Comparison of ENCODE assay signal across 1 cellular context in the genomic region with DNA sequence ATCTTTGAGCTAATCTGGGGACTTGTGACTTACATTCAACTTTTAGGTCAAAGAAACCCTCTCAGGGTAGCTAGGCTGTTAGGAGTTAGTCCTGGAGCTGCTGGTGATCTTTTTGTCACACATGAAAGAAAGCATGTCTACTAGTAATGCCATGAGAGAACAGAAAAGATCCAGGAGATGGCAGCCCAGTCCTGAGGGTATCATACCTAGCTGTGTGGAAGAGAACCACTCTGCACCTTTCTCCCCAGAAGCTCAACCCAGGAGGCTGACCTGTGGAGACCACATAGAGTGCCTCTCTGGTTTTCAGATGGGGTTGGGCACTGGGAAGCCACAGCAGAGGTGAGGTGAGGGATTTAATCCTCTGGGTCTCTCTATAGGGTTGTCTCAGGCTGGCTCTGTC.
TF ChIP-seq lines count a peak whose summit lies in the region.

No MANE protein-coding gene starts in this region.

TF ChIP-seq in HCT116, 20 proteins besides CTCF, POLR2A, EP300 and RAD21 (continued from another document):
- TF ChIP-seq, protein P1, sequence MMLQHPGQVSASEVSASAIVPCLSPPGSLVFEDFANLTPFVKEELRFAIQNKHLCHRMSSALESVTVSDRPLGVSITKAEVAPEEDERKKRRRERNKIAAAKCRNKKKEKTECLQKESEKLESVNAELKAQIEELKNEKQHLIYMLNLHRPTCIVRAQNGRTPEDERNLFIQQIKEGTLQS (IDR thresholded peaks at IDR 0.05), result no peak
- TF ChIP-seq YY1 (IDR thresholded peaks at IDR 0.05; ENCODE audit: extremely low read depth, insufficient replicate concordance, low read depth, low read length), result no peak
- TF ChIP-seq, protein P2, sequence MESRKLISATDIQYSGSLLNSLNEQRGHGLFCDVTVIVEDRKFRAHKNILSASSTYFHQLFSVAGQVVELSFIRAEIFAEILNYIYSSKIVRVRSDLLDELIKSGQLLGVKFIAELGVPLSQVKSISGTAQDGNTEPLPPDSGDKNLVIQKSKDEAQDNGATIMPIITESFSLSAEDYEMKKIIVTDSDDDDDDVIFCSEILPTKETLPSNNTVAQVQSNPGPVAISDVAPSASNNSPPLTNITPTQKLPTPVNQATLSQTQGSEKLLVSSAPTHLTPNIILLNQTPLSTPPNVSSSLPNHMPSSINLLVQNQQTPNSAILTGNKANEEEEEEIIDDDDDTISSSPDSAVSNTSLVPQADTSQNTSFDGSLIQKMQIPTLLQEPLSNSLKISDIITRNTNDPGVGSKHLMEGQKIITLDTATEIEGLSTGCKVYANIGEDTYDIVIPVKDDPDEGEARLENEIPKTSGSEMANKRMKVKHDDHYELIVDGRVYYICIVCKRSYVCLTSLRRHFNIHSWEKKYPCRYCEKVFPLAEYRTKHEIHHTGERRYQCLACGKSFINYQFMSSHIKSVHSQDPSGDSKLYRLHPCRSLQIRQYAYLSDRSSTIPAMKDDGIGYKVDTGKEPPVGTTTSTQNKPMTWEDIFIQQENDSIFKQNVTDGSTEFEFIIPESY (IDR thresholded peaks at IDR 0.05; ENCODE audit: extremely low read depth, insufficient replicate concordance, low read length), result no peak
- TF ChIP-seq, protein P3, sequence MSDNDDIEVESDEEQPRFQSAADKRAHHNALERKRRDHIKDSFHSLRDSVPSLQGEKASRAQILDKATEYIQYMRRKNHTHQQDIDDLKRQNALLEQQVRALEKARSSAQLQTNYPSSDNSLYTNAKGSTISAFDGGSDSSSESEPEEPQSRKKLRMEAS (IDR thresholded peaks at IDR 0.05), result no peak
- TF ChIP-seq FOSL1 (IDR thresholded peaks at IDR 0.05; ENCODE audit: low read depth), result no peak
- TF ChIP-seq POLR2AphosphoS5 (IDR thresholded peaks at IDR 0.05; ENCODE audit: low read depth, low read length), result no peak
- no peak for TF ChIP-seq JUND (IDR thresholded peaks at IDR 0.05)
TF ChIP-seq in HCT116: peak in this region for 0.
